ENCODE assay signal across 1 cellular context in the genomic region with DNA sequence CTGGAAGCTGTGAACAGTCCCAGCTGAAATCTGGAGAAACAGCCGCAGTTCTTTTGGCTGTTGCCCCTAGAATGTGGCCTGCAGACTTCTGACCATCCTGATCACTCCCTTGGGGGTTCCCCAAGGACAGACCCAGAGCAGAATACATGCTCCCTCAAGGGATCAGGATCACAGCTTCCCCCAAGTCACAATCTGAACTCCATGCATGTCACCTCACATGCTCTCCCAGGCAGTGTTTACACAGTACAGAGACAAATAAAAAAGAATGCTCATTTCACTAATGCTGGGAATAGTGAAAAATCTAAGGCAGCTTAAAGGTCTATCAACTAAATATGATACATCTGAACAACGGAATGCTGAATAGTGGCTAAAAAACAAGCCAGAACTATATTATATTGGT.
A peak's percentile ranks its signal among the peaks of the same experiment; 100 is the strongest.
TF ChIP-seq lines count a peak whose summit lies in the region.

No MANE protein-coding gene starts in this region.

TF ChIP-seq in HepG2, 621 proteins besides CTCF, POLR2A, EP300 and RAD21 (continued from another document):
- TF ChIP-seq, protein P1, sequence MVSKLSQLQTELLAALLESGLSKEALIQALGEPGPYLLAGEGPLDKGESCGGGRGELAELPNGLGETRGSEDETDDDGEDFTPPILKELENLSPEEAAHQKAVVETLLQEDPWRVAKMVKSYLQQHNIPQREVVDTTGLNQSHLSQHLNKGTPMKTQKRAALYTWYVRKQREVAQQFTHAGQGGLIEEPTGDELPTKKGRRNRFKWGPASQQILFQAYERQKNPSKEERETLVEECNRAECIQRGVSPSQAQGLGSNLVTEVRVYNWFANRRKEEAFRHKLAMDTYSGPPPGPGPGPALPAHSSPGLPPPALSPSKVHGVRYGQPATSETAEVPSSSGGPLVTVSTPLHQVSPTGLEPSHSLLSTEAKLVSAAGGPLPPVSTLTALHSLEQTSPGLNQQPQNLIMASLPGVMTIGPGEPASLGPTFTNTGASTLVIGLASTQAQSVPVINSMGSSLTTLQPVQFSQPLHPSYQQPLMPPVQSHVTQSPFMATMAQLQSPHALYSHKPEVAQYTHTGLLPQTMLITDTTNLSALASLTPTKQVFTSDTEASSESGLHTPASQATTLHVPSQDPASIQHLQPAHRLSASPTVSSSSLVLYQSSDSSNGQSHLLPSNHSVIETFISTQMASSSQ (IDR thresholded peaks at IDR 0.05; ENCODE audit: low read depth), result no peak
- TF ChIP-seq, protein P1 (CRISPR knock-in tag; IDR thresholded peaks at IDR 0.05; ENCODE audit: borderline replicate concordance), result no peak
- TF ChIP-seq, protein P2, sequence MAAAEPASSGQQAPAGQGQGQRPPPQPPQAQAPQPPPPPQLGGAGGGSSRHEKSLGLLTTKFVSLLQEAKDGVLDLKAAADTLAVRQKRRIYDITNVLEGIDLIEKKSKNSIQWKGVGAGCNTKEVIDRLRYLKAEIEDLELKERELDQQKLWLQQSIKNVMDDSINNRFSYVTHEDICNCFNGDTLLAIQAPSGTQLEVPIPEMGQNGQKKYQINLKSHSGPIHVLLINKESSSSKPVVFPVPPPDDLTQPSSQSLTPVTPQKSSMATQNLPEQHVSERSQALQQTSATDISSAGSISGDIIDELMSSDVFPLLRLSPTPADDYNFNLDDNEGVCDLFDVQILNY (CRISPR knock-in tag; conservative IDR thresholded peaks at IDR 0.05), result peak; percentile 18; the same call in 1 of the 2 replicates
- no peak for TF ChIP-seq ZNF446 (CRISPR knock-in tag; IDR thresholded peaks at IDR 0.05)
- TF ChIP-seq ZZZ3 (CRISPR knock-in tag; IDR thresholded peaks at IDR 0.05; ENCODE audit: borderline replicate concordance), result no peak
- no peak; the same call in 1 of the 2 replicates for TF ChIP-seq ZNF263 (CRISPR knock-in tag; IDR thresholded peaks at IDR 0.05)
- no peak for TF ChIP-seq JUN (CRISPR knock-in tag; IDR thresholded peaks at IDR 0.05)
- peak; percentile 12; the same call in 1 of the 2 replicates for TF ChIP-seq MED1 (CRISPR knock-in tag; IDR thresholded peaks at IDR 0.05)
- TF ChIP-seq ZNF326 (CRISPR knock-in tag; IDR thresholded peaks at IDR 0.05; ENCODE audit: borderline replicate concordance), result no peak
- no peak for TF ChIP-seq KDM4B (CRISPR knock-in tag; IDR thresholded peaks at IDR 0.05)
- no peak for TF ChIP-seq ZNF367 (CRISPR knock-in tag; IDR thresholded peaks at IDR 0.05; ENCODE audit: borderline replicate concordance)
- no peak for TF ChIP-seq MTF2 (CRISPR knock-in tag; IDR thresholded peaks at IDR 0.05; ENCODE audit: borderline replicate concordance)
- TF ChIP-seq RXRA (CRISPR knock-in tag; IDR thresholded peaks at IDR 0.05), result peak; percentile 75; the same call in 1 of the 2 replicates
- peak; percentile 43; the same call in 1 of the 2 replicates for TF ChIP-seq BHLHE40 (IDR thresholded peaks at IDR 0.05; ENCODE audit: low read length)
- TF ChIP-seq MIER3 (CRISPR knock-in tag; IDR thresholded peaks at IDR 0.05; ENCODE audit: borderline replicate concordance), result peak; percentile 39; the same call in 1 of the 2 replicates
- no peak for TF ChIP-seq SNAPC2 (CRISPR knock-in tag; IDR thresholded peaks at IDR 0.05)
- TF ChIP-seq ESRRA (CRISPR knock-in tag; IDR thresholded peaks at IDR 0.05; ENCODE audit: low read depth), result no peak
- no peak for TF ChIP-seq ZBTB21 (CRISPR knock-in tag; IDR thresholded peaks at IDR 0.05)
- TF ChIP-seq ZNF629 (CRISPR knock-in tag; conservative IDR thresholded peaks at IDR 0.05), result no peak
- TF ChIP-seq, protein P3, sequence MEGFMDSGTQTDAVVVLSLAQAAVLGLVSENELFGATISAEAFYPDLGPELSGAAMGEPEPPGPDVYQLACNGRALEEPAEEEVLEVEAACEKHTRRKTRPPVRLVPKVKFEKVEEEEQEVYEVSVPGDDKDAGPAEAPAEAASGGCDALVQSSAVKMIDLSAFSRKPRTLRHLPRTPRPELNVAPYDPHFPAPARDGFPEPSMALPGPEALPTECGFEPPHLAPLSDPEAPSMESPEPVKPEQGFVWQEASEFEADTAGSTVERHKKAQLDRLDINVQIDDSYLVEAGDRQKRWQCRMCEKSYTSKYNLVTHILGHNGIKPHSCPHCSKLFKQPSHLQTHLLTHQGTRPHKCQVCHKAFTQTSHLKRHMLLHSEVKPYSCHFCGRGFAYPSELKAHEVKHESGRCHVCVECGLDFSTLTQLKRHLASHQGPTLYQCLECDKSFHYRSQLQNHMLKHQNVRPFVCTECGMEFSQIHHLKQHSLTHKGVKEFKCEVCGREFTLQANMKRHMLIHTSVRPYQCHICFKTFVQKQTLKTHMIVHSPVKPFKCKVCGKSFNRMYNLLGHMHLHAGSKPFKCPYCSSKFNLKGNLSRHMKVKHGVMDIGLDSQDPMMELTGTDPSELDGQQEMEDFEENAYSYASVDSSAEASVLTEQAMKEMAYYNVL (CRISPR knock-in tag; IDR thresholded peaks at IDR 0.05; ENCODE audit: borderline replicate concordance), result no peak
- TF ChIP-seq ZNF747 (CRISPR knock-in tag; IDR thresholded peaks at IDR 0.05; ENCODE audit: borderline replicate concordance), result no peak
- TF ChIP-seq SP2 (CRISPR knock-in tag; IDR thresholded peaks at IDR 0.05), result no peak
- TF ChIP-seq ZNF563 (CRISPR knock-in tag; IDR thresholded peaks at IDR 0.05), result no peak
- no peak for TF ChIP-seq ZNF652 (CRISPR knock-in tag; IDR thresholded peaks at IDR 0.05; ENCODE audit: borderline replicate concordance, low read depth)
- no peak; the same call in 1 of the 2 replicates for TF ChIP-seq NFE2 (CRISPR knock-in tag; IDR thresholded peaks at IDR 0.05)
- no peak for TF ChIP-seq KAT7 (CRISPR knock-in tag; IDR thresholded peaks at IDR 0.05; ENCODE audit: borderline replicate concordance)
- TF ChIP-seq, protein P4, sequence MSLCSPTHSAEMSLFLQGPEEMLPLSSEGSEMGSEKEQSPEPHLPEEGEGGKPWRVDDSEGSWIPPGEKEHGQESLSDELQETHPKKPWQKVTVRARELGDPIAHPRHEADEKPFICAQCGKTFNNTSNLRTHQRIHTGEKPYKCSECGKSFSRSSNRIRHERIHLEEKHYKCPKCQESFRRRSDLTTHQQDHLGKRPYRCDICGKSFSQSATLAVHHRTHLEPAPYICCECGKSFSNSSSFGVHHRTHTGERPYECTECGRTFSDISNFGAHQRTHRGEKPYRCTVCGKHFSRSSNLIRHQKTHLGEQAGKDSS (CRISPR knock-in tag; IDR thresholded peaks at IDR 0.05; ENCODE audit: borderline replicate concordance, low read depth), result no peak
- no peak for TF ChIP-seq SRF (IDR thresholded peaks at IDR 0.05; ENCODE audit: low read depth, low read length)
- TF ChIP-seq ATRX (CRISPR knock-in tag; IDR thresholded peaks at IDR 0.05; ENCODE audit: borderline replicate concordance), result no peak
- no peak for TF ChIP-seq ZFX (CRISPR knock-in tag; IDR thresholded peaks at IDR 0.05; ENCODE audit: low read depth)
- TF ChIP-seq ZFP36L2 (CRISPR knock-in tag; IDR thresholded peaks at IDR 0.05), result no peak
- TF ChIP-seq, protein P5, sequence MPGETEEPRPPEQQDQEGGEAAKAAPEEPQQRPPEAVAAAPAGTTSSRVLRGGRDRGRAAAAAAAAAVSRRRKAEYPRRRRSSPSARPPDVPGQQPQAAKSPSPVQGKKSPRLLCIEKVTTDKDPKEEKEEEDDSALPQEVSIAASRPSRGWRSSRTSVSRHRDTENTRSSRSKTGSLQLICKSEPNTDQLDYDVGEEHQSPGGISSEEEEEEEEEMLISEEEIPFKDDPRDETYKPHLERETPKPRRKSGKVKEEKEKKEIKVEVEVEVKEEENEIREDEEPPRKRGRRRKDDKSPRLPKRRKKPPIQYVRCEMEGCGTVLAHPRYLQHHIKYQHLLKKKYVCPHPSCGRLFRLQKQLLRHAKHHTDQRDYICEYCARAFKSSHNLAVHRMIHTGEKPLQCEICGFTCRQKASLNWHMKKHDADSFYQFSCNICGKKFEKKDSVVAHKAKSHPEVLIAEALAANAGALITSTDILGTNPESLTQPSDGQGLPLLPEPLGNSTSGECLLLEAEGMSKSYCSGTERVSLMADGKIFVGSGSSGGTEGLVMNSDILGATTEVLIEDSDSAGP (CRISPR knock-in tag; IDR thresholded peaks at IDR 0.05; ENCODE audit: borderline replicate concordance), result no peak
- no peak; the same call in 1 of the 2 replicates for TF ChIP-seq IRF2 (CRISPR knock-in tag; IDR thresholded peaks at IDR 0.05)
- no peak for TF ChIP-seq ZSCAN20 (CRISPR knock-in tag; IDR thresholded peaks at IDR 0.05; ENCODE audit: borderline replicate concordance)
- TF ChIP-seq ZNF101 (CRISPR knock-in tag; IDR thresholded peaks at IDR 0.05; ENCODE audit: borderline replicate concordance, low read depth), result no peak
- TF ChIP-seq PHF20 (CRISPR knock-in tag; IDR thresholded peaks at IDR 0.05), result no peak
- TF ChIP-seq, protein P6, sequence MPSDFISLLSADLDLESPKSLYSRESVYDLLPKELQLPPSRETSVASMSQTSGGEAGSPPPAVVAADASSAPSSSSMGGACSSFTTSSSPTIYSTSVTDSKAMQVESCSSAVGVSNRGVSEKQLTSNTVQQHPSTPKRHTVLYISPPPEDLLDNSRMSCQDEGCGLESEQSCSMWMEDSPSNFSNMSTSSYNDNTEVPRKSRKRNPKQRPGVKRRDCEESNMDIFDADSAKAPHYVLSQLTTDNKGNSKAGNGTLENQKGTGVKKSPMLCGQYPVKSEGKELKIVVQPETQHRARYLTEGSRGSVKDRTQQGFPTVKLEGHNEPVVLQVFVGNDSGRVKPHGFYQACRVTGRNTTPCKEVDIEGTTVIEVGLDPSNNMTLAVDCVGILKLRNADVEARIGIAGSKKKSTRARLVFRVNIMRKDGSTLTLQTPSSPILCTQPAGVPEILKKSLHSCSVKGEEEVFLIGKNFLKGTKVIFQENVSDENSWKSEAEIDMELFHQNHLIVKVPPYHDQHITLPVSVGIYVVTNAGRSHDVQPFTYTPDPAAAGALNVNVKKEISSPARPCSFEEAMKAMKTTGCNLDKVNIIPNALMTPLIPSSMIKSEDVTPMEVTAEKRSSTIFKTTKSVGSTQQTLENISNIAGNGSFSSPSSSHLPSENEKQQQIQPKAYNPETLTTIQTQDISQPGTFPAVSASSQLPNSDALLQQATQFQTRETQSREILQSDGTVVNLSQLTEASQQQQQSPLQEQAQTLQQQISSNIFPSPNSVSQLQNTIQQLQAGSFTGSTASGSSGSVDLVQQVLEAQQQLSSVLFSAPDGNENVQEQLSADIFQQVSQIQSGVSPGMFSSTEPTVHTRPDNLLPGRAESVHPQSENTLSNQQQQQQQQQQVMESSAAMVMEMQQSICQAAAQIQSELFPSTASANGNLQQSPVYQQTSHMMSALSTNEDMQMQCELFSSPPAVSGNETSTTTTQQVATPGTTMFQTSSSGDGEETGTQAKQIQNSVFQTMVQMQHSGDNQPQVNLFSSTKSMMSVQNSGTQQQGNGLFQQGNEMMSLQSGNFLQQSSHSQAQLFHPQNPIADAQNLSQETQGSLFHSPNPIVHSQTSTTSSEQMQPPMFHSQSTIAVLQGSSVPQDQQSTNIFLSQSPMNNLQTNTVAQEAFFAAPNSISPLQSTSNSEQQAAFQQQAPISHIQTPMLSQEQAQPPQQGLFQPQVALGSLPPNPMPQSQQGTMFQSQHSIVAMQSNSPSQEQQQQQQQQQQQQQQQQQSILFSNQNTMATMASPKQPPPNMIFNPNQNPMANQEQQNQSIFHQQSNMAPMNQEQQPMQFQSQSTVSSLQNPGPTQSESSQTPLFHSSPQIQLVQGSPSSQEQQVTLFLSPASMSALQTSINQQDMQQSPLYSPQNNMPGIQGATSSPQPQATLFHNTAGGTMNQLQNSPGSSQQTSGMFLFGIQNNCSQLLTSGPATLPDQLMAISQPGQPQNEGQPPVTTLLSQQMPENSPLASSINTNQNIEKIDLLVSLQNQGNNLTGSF (CRISPR knock-in tag; IDR thresholded peaks at IDR 0.05), result no peak
- no peak for TF ChIP-seq ISL2 (CRISPR knock-in tag; IDR thresholded peaks at IDR 0.05)
- TF ChIP-seq, protein P7, sequence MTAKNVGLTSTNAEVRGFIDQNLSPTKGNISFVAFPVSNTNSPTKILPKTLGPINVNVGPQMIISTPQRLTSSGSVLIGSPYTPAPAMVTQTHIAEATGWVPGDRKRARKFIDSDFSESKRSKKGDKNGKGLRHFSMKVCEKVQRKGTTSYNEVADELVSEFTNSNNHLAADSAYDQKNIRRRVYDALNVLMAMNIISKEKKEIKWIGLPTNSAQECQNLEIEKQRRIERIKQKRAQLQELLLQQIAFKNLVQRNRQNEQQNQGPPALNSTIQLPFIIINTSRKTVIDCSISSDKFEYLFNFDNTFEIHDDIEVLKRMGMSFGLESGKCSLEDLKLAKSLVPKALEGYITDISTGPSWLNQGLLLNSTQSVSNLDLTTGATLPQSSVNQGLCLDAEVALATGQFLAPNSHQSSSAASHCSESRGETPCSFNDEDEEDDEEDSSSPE (CRISPR knock-in tag; IDR thresholded peaks at IDR 0.05), result no peak
- no peak for TF ChIP-seq ZNF180 (CRISPR knock-in tag; IDR thresholded peaks at IDR 0.05; ENCODE audit: borderline replicate concordance, low read depth)
- no peak for TF ChIP-seq ZNF549 (CRISPR knock-in tag; IDR thresholded peaks at IDR 0.05)
- no peak for TF ChIP-seq MED8 (CRISPR knock-in tag; IDR thresholded peaks at IDR 0.05; ENCODE audit: insufficient replicate concordance)
- no peak for TF ChIP-seq ZSCAN25 (CRISPR knock-in tag; IDR thresholded peaks at IDR 0.05)
- TF ChIP-seq ZFP62 (CRISPR knock-in tag; IDR thresholded peaks at IDR 0.05), result no peak
- TF ChIP-seq CEBPB (IDR thresholded peaks at IDR 0.05; ENCODE audit: borderline replicate concordance, low read depth, low read length), result no peak
- peak; percentile 42 for TF ChIP-seq TEAD3 (CRISPR knock-in tag; optimal IDR thresholded peaks at IDR 0.05; ENCODE audit: borderline replicate concordance)
- no peak for TF ChIP-seq ELF1 (CRISPR knock-in tag; IDR thresholded peaks at IDR 0.05)
